ENCODE assay signal across 25 cellular contexts in the genomic region with DNA sequence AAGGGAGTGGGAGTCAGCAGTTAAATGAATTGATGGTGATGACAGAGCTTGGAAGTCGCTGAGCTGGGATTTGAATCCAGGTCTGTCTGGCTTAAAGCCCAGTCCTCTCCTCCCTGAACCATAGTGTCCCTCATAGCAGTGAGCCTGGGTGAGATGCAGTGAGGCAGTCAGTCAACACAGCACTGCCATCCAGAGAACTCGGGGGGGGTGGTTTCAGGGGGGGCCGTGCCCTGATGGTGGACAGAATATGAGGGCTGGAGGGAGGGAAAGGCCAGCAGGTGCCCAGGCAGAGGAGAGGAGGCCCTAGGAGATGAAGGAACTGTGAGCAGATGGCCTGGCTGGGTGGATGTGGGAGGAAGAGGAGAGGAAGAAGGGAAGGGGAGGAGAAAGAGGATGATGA.
"Had no signal": no experiment of that assay in that cellular context is flagged by ENCODE, and none has a peak within 500 bp of the region (broad histone marks: within the 10 kb centered on the region; RNA-seq: fewer than 3 reads in every experiment).

No MANE protein-coding gene starts in this region.

- ATAC-seq: activated CD8-positive, alpha-beta memory T cell treated with anti-CD3 and anti-CD28 coated beads, Interleukin-2, amount 10 ng/mL, durations not matched to agents 7 days and 5 days; stimulated activated naive B cell treated with anti-CD40 and anti-IgM and Interleukin-4, amounts not matched to agents 10 μg/mL and 1 μg/mL and 100 μg/mL, for 72 hours; T-helper 17 cell had no signal

- H3K27ac Mint-ChIP-seq: activated CD4-positive, alpha-beta memory T cell treated with anti-CD3 and anti-CD28 coated beads for 36 hours; activated CD8-positive, alpha-beta memory T cell treated with anti-CD3 and anti-CD28 coated beads, Interleukin-2, amount 10 ng/mL, durations not matched to agents 7 days and 5 days; activated naive CD4-positive, alpha-beta T cell treated with anti-CD3 and anti-CD28 coated beads, Interleukin-2, amount 50 U/mL, for 24 hours; brain; dendritic cell treated with granulocyte-macrophage colony-stimulating factor and Interleukin-4, amounts not matched to agents 40 ng/mL and 50 ng/mL, for 4 days; memory B cell; stimulated activated naive B cell treated with anti-CD40 and anti-IgM and Interleukin-4, amounts not matched to agents 10 μg/mL and 1 μg/mL and 100 μg/mL, for 72 hours; T-helper 17 cell had no signal

- H3K4me1 ChIP-seq: esophagus muscularis mucosa, sigmoid colon, testis, upper lobe of left lung had no signal

- H3K4me3 ChIP-seq: esophagus muscularis mucosa, sigmoid colon, smooth muscle cell, testis, upper lobe of left lung had no signal

- H3K27me3 Mint-ChIP-seq: activated CD4-positive, alpha-beta memory T cell treated with anti-CD3 and anti-CD28 coated beads for 36 hours; activated CD8-positive, alpha-beta memory T cell treated with anti-CD3 and anti-CD28 coated beads, Interleukin-2, amount 10 ng/mL, durations not matched to agents 7 days and 5 days; stimulated activated naive B cell treated with anti-CD40 and anti-IgM and Interleukin-4, amounts not matched to agents 10 μg/mL and 1 μg/mL and 100 μg/mL, for 72 hours had no signal

- H3K27me3 ChIP-seq: testis, upper lobe of left lung had no signal

- H3K36me3 ChIP-seq: esophagus muscularis mucosa, sigmoid colon, upper lobe of left lung had no signal

- H3K4me3 Mint-ChIP-seq: activated CD4-positive, alpha-beta memory T cell treated with anti-CD3 and anti-CD28 coated beads for 36 hours; activated CD8-positive, alpha-beta memory T cell treated with anti-CD3 and anti-CD28 coated beads, Interleukin-2, amount 10 ng/mL, durations not matched to agents 7 days and 5 days; activated naive CD4-positive, alpha-beta T cell treated with anti-CD3 and anti-CD28 coated beads, Interleukin-2, amount 50 U/mL, for 24 hours; brain; dendritic cell treated with granulocyte-macrophage colony-stimulating factor and Interleukin-4, amounts not matched to agents 40 ng/mL and 50 ng/mL, for 4 days; memory B cell; stimulated activated naive B cell treated with anti-CD40 and anti-IgM and Interleukin-4, amounts not matched to agents 10 μg/mL and 1 μg/mL and 100 μg/mL, for 72 hours; T-helper 17 cell had no signal

- DNase-seq: activated CD4-positive, alpha-beta memory T cell treated with anti-CD3 and anti-CD28 coated beads for 36 hours; activated CD4-positive, alpha-beta T cell treated with anti-CD3 and anti-CD28 coated beads for 48 hours; activated gamma-delta T cell treated with Interleukin-2 at 50 U/mL for 16 hours; anterior cingulate cortex; caudate nucleus; effector memory CD4-positive, alpha-beta T cell; glutamatergic neuron; hippocampal formation; nucleus accumbens; sigmoid colon; stimulated activated CD4-positive, alpha-beta T cell treated with anti-CD3 and anti-CD28 coated beads, Interleukin-15, amount 100 ng/mL, for 24 hours; stimulated activated naive B cell treated with anti-CD40 and anti-IgM and Interleukin-4, amounts not matched to agents 10 μg/mL and 1 μg/mL and 100 μg/mL, for 72 hours; SW 1271; T-helper 17 cell; testis; upper lobe of left lung had no signal

- H3K4me1 Mint-ChIP-seq: activated CD8-positive, alpha-beta memory T cell treated with anti-CD3 and anti-CD28 coated beads, Interleukin-2, amount 10 ng/mL, durations not matched to agents 7 days and 5 days; activated naive CD4-positive, alpha-beta T cell treated with anti-CD3 and anti-CD28 coated beads, Interleukin-2, amount 50 U/mL, for 24 hours; brain; memory B cell; T-helper 17 cell had no signal

- H3K9me3 ChIP-seq: esophagus muscularis mucosa, sigmoid colon, testis, upper lobe of left lung had no signal

- H3K36me3 Mint-ChIP-seq: activated CD4-positive, alpha-beta memory T cell treated with anti-CD3 and anti-CD28 coated beads for 36 hours; activated CD8-positive, alpha-beta memory T cell treated with anti-CD3 and anti-CD28 coated beads, Interleukin-2, amount 10 ng/mL, durations not matched to agents 7 days and 5 days; activated naive CD4-positive, alpha-beta T cell treated with anti-CD3 and anti-CD28 coated beads, Interleukin-2, amount 50 U/mL, for 24 hours; brain; memory B cell; stimulated activated naive B cell treated with anti-CD40 and anti-IgM and Interleukin-4, amounts not matched to agents 10 μg/mL and 1 μg/mL and 100 μg/mL, for 72 hours had no signal

- FAIRE-seq: endothelial cell of umbilical vein, frontal cortex had no signal

- H3K9me3 Mint-ChIP-seq: activated CD4-positive, alpha-beta memory T cell treated with anti-CD3 and anti-CD28 coated beads for 36 hours; activated naive CD4-positive, alpha-beta T cell treated with anti-CD3 and anti-CD28 coated beads, Interleukin-2, amount 50 U/mL, for 24 hours; dendritic cell treated with granulocyte-macrophage colony-stimulating factor and Interleukin-4, amounts not matched to agents 40 ng/mL and 50 ng/mL, for 4 days; memory B cell had no signal

- H3K27ac ChIP-seq: esophagus muscularis mucosa, sigmoid colon, testis, upper lobe of left lung had no signal

- H3K4me2 ChIP-seq: smooth muscle cell had no signal
